Comparison of ENCODE assay signal across 8 cellular contexts in genomic region chr3:49029563-49029884, GRCh38. TPM values are rescaled to one million over a fixed set of nuclear protein-coding genes. Genes with fewer than 3 reads are reported as not detected.
DNase-seq lines count a peak whose midpoint lies in the region; ATAC-seq and TF ChIP-seq lines count a peak whose summit lies in the region.

No MANE protein-coding gene starts in this region.

- H3K9me3 ChIP-seq in HCT116 (ENCODE audit: control insufficient read depth in 1 of 2, insufficient read depth in 1 of 2, low read depth in 1 of 2, low read length in 2 of 2): no peaks in the 10 kb centered on the region

- RAD21 ChIA-PET in HCT116 (lab: Charles Lee; ENCODE audit: low non-redundant PET in 1 of 2, low total read pairs in 2 of 2, uncharacterized antibody in 2 of 2, unreplicated experiment in 2 of 2): interaction anchor here in 1 of 2 experiments (0.7 kb wide), 1 partner anchor 505 kb away, joined by 3 read pairs; no protein-coding TSS in a partner anchor

- no peak for ATAC-seq in HCT116
- ATAC-seq in HG02852 (IDR thresholded peaks at IDR 0.05; ENCODE audit: unreplicated experiment): no peak
- ATAC-seq in GM21447 (IDR thresholded peaks at IDR 0.05; ENCODE audit: unreplicated experiment): no peak

- peak overlapping the region; percentile 93 for H3K4me2 ChIP-seq in HCT116 (ENCODE audit: low read length)

- DNase-seq in HCT116 (ENCODE audit: low read depth, low spot score) (no peak), fibroblast of villous mesenchyme (ENCODE audit: low read depth) (no peak), skeletal muscle cell (ENCODE audit: low read depth) (no peak), RKO (ENCODE audit: low spot score) (no peak), NCI-H345 (lab: John Stamatoyannopoulos, UW) (no peak)

- TF ChIP-seq CTCF in HCT116 (IDR thresholded peaks at IDR 0.05 in 2 of 3, conservative IDR thresholded peaks at IDR 0.05 in 1 of 3; ENCODE audit: borderline replicate concordance in 1 of 3, insufficient read depth in 1 of 3, low read depth in 2 of 3, low read length in 2 of 3) (no peak), WI38 (IDR thresholded peaks at IDR 0.05; ENCODE audit: low read depth, low read length) (no peak), fibroblast of villous mesenchyme (IDR thresholded peaks at IDR 0.05; ENCODE audit: insufficient read depth, low read depth, low read length) (no peak)

- H4K20me1 ChIP-seq in HCT116 (ENCODE audit: insufficient read depth): peaks cover 4% of the 10 kb centered on the region; the same call in 1 of the 2 replicates

- no peak overlapping the region for H2AFZ ChIP-seq in HCT116 (ENCODE audit: low read depth, low read length, poor library complexity, severe bottlenecking)

- POLR2A ChIA-PET in HCT116 (lab: Charles Lee): interaction anchor here (0.7 to 1.8 kb wide), 19 partner anchors 8 to 589 kb away, joined by 3 to 41 read pairs (median 5); partner anchors contain the start of genes CCDC51, DALRD3, LAMB2 and P4HTM

- H3K27ac ChIP-seq in HCT116 (ENCODE audit: low read depth, low read length): peak overlapping the region; percentile 68

- H3K36me3 ChIP-seq in HCT116 (ENCODE audit: control insufficient read depth in 1 of 2, insufficient read depth in 2 of 2, low read length in 2 of 2): peaks cover 30 to 68% of the 10 kb centered on the region in 2 experiments

- no peaks in the 10 kb centered on the region for H3K9me2 ChIP-seq in HCT116 (ENCODE audit: insufficient read depth)

- BruUV-seq in HCT116 (replicated peaks; lab: Mats Ljungman, UMichigan): no TSS peak

- CTCF ChIA-PET in HCT116 (lab: Charles Lee): interaction anchor here (0.6 to 1.3 kb wide), 4 partner anchors 16 to 65 kb away, joined by 3 read pairs; partner anchors contain the start of genes QRICH1 and WDR6

- no peak for TF ChIP-seq POLR2A in HCT116 (IDR thresholded peaks at IDR 0.05; ENCODE audit: borderline replicate concordance, extremely low read depth, insufficient read depth, insufficient read length)

- H3K4me1 ChIP-seq in HCT116 (ENCODE audit: control insufficient read depth in 1 of 2, insufficient read depth in 2 of 2, low read length in 2 of 2): peaks cover 3 to 32% of the 10 kb centered on the region in 2 experiments; a peak in 3 of 4 replicates

- intact Hi-C loops in HCT116 (cut with micrococcal nuclease): loop anchor here (2.0 kb wide), 1 partner anchor 65 kb away; the partner anchor contains the start of gene QRICH1

- peak overlapping the region in 1 of 2 experiments; percentile 97; a peak in 2 of 4 replicates for H3K4me3 ChIP-seq in HCT116 (replicated peaks in 1 of 2; ENCODE audit: low read depth in 1 of 2, low read length in 2 of 2)
- H3K4me3 ChIP-seq in WI38 (ENCODE audit: low read depth, low read length): peak overlapping the region; percentile 86
- H3K4me3 ChIP-seq in fibroblast of villous mesenchyme (ENCODE audit: low read depth, low read length): peak overlapping the region; percentile 73
- H3K4me3 ChIP-seq in skeletal muscle cell (ENCODE audit: low read depth, low read length): peak overlapping the region; percentile 99

- peaks cover 47% of the 10 kb centered on the region for H3K79me2 ChIP-seq in HCT116 (ENCODE audit: insufficient read depth, low read length)

- H3K27me3 ChIP-seq in HCT116 (ENCODE audit: insufficient read depth, low read length): no peaks in the 10 kb centered on the region

- peak overlapping the region; percentile 99 for H3K9ac ChIP-seq in HCT116 (ENCODE audit: low read length)

- no peak for TF ChIP-seq RAD21 in HCT116 (IDR thresholded peaks at IDR 0.05; ENCODE audit: low read depth)

TF ChIP-seq in HCT116, 20 proteins besides CTCF, POLR2A, EP300 and RAD21:
- TF ChIP-seq FOSL1 (IDR thresholded peaks at IDR 0.05; ENCODE audit: low read depth) (no peak), EZH2 (IDR thresholded peaks at IDR 0.05) (no peak), YY1 (IDR thresholded peaks at IDR 0.05; ENCODE audit: extremely low read depth, insufficient replicate concordance, low read depth, low read length) (no peak), TCF7L2 (IDR thresholded peaks at IDR 0.05; ENCODE audit: borderline replicate concordance, extremely low read depth, insufficient read depth, insufficient read length) (no peak), SIN3A (IDR thresholded peaks at IDR 0.05; ENCODE audit: low read depth) (no peak), CEBPB (IDR thresholded peaks at IDR 0.05; ENCODE audit: low read depth) (no peak), SP1 (IDR thresholded peaks at IDR 0.05; ENCODE audit: low read depth) (no peak), EGR1 (IDR thresholded peaks at IDR 0.05; ENCODE audit: low read depth) (no peak), CBX3 (IDR thresholded peaks at IDR 0.05; ENCODE audit: low read depth) (no peak), POLR2AphosphoS5 (IDR thresholded peaks at IDR 0.05; ENCODE audit: low read depth, low read length) (no peak), ZNF274 (IDR thresholded peaks at IDR 0.05; ENCODE audit: low read depth, low read length) (no peak)
- TF ChIP-seq, protein P1, sequence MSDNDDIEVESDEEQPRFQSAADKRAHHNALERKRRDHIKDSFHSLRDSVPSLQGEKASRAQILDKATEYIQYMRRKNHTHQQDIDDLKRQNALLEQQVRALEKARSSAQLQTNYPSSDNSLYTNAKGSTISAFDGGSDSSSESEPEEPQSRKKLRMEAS (IDR thresholded peaks at IDR 0.05): no peak

RNA-seq across cellular contexts. Expression of gene IMPDH2, which starts 0.3 kb away (rescaled TPM):
- total RNA-seq in HCT116 (2021; ENCODE audit: unreplicated experiment): 599 TPM
- polyA plus RNA-seq in HCT116 (2012): 679 and 749 TPM in 2 replicates
- 225 and 260 TPM in 2 replicates for total RNA-seq in fibroblast of villous mesenchyme

RNA-seq across cellular contexts. Expression of gene NDUFAF3, which starts 7.6 kb away (rescaled TPM):
- total RNA-seq in HCT116 (2021; ENCODE audit: unreplicated experiment) (91.0 TPM), fibroblast of villous mesenchyme (39.3 and 48.3 TPM in 2 replicates)
- 124 TPM in 2 replicates for polyA plus RNA-seq in HCT116 (2012)

RNA-seq across cellular contexts. Expression of gene DALRD3, which starts 11.1 kb away (rescaled TPM):
- total RNA-seq in HCT116 (2021; ENCODE audit: unreplicated experiment) (42.9 TPM), fibroblast of villous mesenchyme (40.6 and 43.2 TPM in 2 replicates)
- 59.5 TPM in 2 replicates for polyA plus RNA-seq in HCT116 (2012)

RNA-seq across cellular contexts. Expression of gene WDR6, which starts 22.3 kb away (rescaled TPM):
- total RNA-seq in HCT116 (2021; ENCODE audit: unreplicated experiment) (174 TPM), fibroblast of villous mesenchyme (75.6 and 77.3 TPM in 2 replicates)
- 149 and 156 TPM in 2 replicates for polyA plus RNA-seq in HCT116 (2012)

RNA-seq across cellular contexts. Expression of gene P4HTM, which starts 39.5 kb away (rescaled TPM):
- 60.5 TPM for total RNA-seq in HCT116 (2021; ENCODE audit: unreplicated experiment)
- polyA plus RNA-seq in HCT116 (2012): 59.7 and 67.7 TPM in 2 replicates
- 23.8 and 26.8 TPM in 2 replicates for total RNA-seq in fibroblast of villous mesenchyme
